Comparison of ENCODE assay signal across 8 cellular contexts in genomic region chr2:44171018-44171417, GRCh38. TPM values are rescaled to one million over a fixed set of nuclear protein-coding genes. Genes with fewer than 3 reads are reported as not detected.
DNase-seq lines count a peak whose midpoint lies in the region; ATAC-seq and TF ChIP-seq lines count a peak whose summit lies in the region.

No MANE protein-coding gene starts in this region.

- 4 to 12% methylated on average over 2 of the region's 2 CpGs for WGBS in esophagus squamous epithelium, 2 donors

- ATAC-seq in GM21390 (IDR thresholded peaks at IDR 0.05; ENCODE audit: unreplicated experiment) = no peak

- peaks cover 0 to 2% (median 0%) of the 10 kb centered on the region in 4 donors for H3K27me3 ChIP-seq in esophagus squamous epithelium

- DNase-seq in GM12864 (ENCODE audit: low read depth) = no peak
- DNase-seq in RWPE1 (ENCODE audit: low spot score) = peak; percentile 38
- DNase-seq in esophagus squamous epithelium (lab: John Stamatoyannopoulos, UW) = no peak
- no peak for DNase-seq in progenitor cell of endocrine pancreas (ENCODE audit: low spot score, unreplicated experiment)
- no peak for DNase-seq in NK-92 (lab: John Stamatoyannopoulos, UW; ENCODE audit: unreplicated experiment)
- DNase-seq in stimulated activated naive CD4-positive, alpha-beta T cell treated with Interleukin-2 at 50 U/mL for 16 hours (lab: John Stamatoyannopoulos, UW) = no peak
- no peak for DNase-seq in NCI-H526 treated with DMSO at 0.1 percent for 48 hours (lab: John Stamatoyannopoulos, UW)

- CTCF ChIA-PET in RWPE1 (lab: Yijun Ruan, JAX) = interaction anchor here (1.1 to 1.3 kb wide), 2 partner anchors 84 to 127 kb away, joined by 4 to 5 read pairs; no protein-coding TSS in a partner anchor

- no peak for TF ChIP-seq POLR2A in esophagus squamous epithelium (IDR thresholded peaks at IDR 0.05)

- peaks cover 16% of the 10 kb centered on the region for H3K9me3 Mint-ChIP-seq in progenitor cell of endocrine pancreas (ENCODE audit: low read depth)

- no peaks in the 10 kb centered on the region for H3K36me3 ChIP-seq in esophagus squamous epithelium

- no peak for TF ChIP-seq CTCF in GM12864 (IDR thresholded peaks at IDR 0.05; ENCODE audit: low read depth, low read length, missing control alignments)
- no peak for TF ChIP-seq CTCF in RWPE1 (conservative IDR thresholded peaks at IDR 0.05; ENCODE audit: low read depth)
- TF ChIP-seq CTCF in esophagus squamous epithelium (IDR thresholded peaks at IDR 0.05) = no peak
- TF ChIP-seq CTCF in progenitor cell of endocrine pancreas (IDR thresholded peaks at IDR 0.05; ENCODE audit: unreplicated experiment) = no peak

- POLR2A ChIA-PET in RWPE1 (lab: Yijun Ruan, JAX; ENCODE audit: low non-redundant PET) = no interaction called here

- intact Hi-C loops in esophagus squamous epithelium (cut with DNase I) = no loop called here

- H3K9me3 ChIP-seq in esophagus squamous epithelium = no peaks in the 10 kb centered on the region

- no peaks in the 10 kb centered on the region for H3K27me3 Mint-ChIP-seq in progenitor cell of endocrine pancreas

- H3K4me1 ChIP-seq in esophagus squamous epithelium = peaks cover 9 to 65% (median 19%) of the 10 kb centered on the region in 3 donors

- H3K4me1 Mint-ChIP-seq in progenitor cell of endocrine pancreas (ENCODE audit: low read depth) = peaks cover 22% of the 10 kb centered on the region

- H3K4me3 ChIP-seq in GM12864 (ENCODE audit: low read depth, low read length) = peak overlapping the region; percentile 75; the same call in 1 of the 2 replicates
- H3K4me3 ChIP-seq in esophagus squamous epithelium = peak overlapping the region in 3 of 4 donors; percentile 90 to 97 (median 96)

- H3K27ac Mint-ChIP-seq in progenitor cell of endocrine pancreas = peak overlapping the region; percentile 68

- peak overlapping the region; percentile 90 for H3K4me3 Mint-ChIP-seq in progenitor cell of endocrine pancreas (ENCODE audit: low read depth)

- H3K27ac ChIP-seq in RWPE1 (peak overlapping the region; percentile 65), esophagus squamous epithelium (peak overlapping the region; percentile 3 to 99 (median 98))

- peaks cover 9% of the 10 kb centered on the region for H3K36me3 Mint-ChIP-seq in progenitor cell of endocrine pancreas (ENCODE audit: insufficient read depth)

RNA-seq across cellular contexts. Expression of gene PPM1B, which starts 2.3 kb away (rescaled TPM):
- total RNA-seq in esophagus squamous epithelium = 10 to 100 TPM; 14.9 to 53.8 (median 19.1) TPM
- total RNA-seq in progenitor cell of endocrine pancreas = 57.8 and 60.8 TPM in 2 replicates
